Comparison of ENCODE assay signal across 8 cellular contexts in the genomic region with DNA sequence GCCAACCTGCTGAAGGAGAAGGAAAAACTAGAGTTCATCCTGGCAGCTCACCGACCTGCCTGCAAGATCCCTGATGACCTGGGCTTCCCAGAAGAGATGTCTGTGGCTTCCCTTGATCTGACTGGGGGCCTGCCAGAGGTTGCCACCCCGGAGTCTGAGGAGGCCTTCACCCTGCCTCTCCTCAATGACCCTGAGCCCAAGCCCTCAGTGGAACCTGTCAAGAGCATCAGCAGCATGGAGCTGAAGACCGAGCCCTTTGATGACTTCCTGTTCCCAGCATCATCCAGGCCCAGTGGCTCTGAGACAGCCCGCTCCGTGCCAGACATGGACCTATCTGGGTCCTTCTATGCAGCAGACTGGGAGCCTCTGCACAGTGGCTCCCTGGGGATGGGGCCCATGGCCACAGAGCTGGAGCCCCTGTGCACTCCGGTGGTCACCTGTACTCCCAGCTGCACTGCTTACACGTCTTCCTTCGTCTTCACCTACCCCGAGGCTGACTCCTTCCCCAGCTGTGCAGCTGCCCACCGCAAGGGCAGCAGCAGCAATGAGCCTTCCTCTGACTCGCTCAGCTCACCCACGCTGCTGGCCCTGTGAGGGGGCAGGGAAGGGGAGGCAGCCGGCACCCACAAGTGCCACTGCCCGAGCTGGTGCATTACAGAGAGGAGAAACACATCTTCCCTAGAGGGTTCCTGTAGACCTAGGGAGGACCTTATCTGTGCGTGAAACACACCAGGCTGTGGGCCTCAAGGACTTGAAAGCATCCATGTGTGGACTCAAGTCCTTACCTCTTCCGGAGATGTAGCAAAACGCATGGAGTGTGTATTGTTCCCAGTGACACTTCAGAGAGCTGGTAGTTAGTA. TPM values are rescaled to one million over a fixed set of nuclear protein-coding genes. Genes with fewer than 3 reads are reported as not detected.
A peak's percentile ranks its signal among the peaks of the same experiment; 100 is the strongest.
DNase-seq lines count a peak whose midpoint lies in the region; ATAC-seq and TF ChIP-seq lines count a peak whose summit lies in the region.

No MANE protein-coding gene starts in this region.

- H3K4me3 ChIP-seq in heart left ventricle (peak overlapping the region in 9 of 12 donors; percentile 71 to 98 (median 88)), choroid plexus epithelial cell (ENCODE audit: low read depth, low read length) (peak overlapping the region; percentile 98), upper lobe of right lung (peak overlapping the region; percentile 85), OCI-LY7 (ENCODE audit: low read depth, low read length, poor library complexity, severe bottlenecking) (no peak overlapping the region)

- H2AFZ ChIP-seq in OCI-LY7 (ENCODE audit: low read length) = no peak overlapping the region

- 91 to 98% (median 93%) methylated on average over 15 to 17 of the region's 17 CpGs for WGBS in heart left ventricle, 4 donors

- H3K27me3 ChIP-seq in heart left ventricle (no peaks in the 10 kb centered on the region), upper lobe of right lung (no peaks in the 10 kb centered on the region)

- BruUV-seq in OCI-LY7 (replicated peaks; lab: Mats Ljungman, UMichigan) = no TSS peak

- no peak for TF ChIP-seq POLR2A in heart left ventricle (IDR thresholded peaks at IDR 0.05)

- no peak overlapping the region for H3K4me2 ChIP-seq in OCI-LY7 (ENCODE audit: low read length)

- DNase-seq in heart left ventricle = peak in 1 of 5 donors; percentile 57
- DNase-seq in Right ventricle myocardium superior = no peak
- DNase-seq in choroid plexus epithelial cell (ENCODE audit: low read depth) = peak; percentile 52
- peak; percentile 90 for DNase-seq in mesenteric fat pad (ENCODE audit: low spot score)
- peak; percentile 64 for DNase-seq in upper lobe of right lung
- no peak for DNase-seq in OCI-LY7 (ENCODE audit: low spot score)
- no peak for DNase-seq in HuH-7 (ENCODE audit: low spot score)

- H4K20me1 ChIP-seq in OCI-LY7 (ENCODE audit: insufficient read depth, low read length) = no peaks in the 10 kb centered on the region

- H3K9me3 ChIP-seq in heart left ventricle (no peaks in the 10 kb centered on the region), upper lobe of right lung (no peaks in the 10 kb centered on the region), OCI-LY7 (ENCODE audit: low read length) (no peaks in the 10 kb centered on the region)

- peaks cover 4 to 63% (median 24%) of the 10 kb centered on the region in 12 donors for H3K4me1 ChIP-seq in heart left ventricle
- H3K4me1 ChIP-seq in upper lobe of right lung = peaks cover 25% of the 10 kb centered on the region
- H3K4me1 ChIP-seq in OCI-LY7 (ENCODE audit: insufficient read depth, low read length, poor library complexity, severe bottlenecking) = peaks cover 24% of the 10 kb centered on the region

- no peaks in the 10 kb centered on the region for H3K79me2 ChIP-seq in OCI-LY7 (ENCODE audit: insufficient read depth, low read depth, low read length)

- intact Hi-C loops in heart left ventricle (cut with DNase I) = no loop called here
- intact Hi-C loops in Right ventricle myocardium superior (cut with DNase I) = no loop called here
- intact Hi-C loops in upper lobe of right lung (cut with DNase I) = no loop called here
- intact Hi-C loops in OCI-LY7 (cut with micrococcal nuclease; ENCODE audit: unreplicated experiment) = no loop called here

- CTCF ChIA-PET in OCI-LY7 (lab: Charles Lee; ENCODE audit: unreplicated experiment) = no interaction called here

- TF ChIP-seq CTCF in heart left ventricle (IDR thresholded peaks at IDR 0.05) (no peak), choroid plexus epithelial cell (conservative IDR thresholded peaks at IDR 0.05; ENCODE audit: low read depth, low read length) (no peak), upper lobe of right lung (IDR thresholded peaks at IDR 0.05) (no peak), OCI-LY7 (conservative IDR thresholded peaks at IDR 0.05; ENCODE audit: low read length) (no peak)

- H3K36me3 ChIP-seq in heart left ventricle (peaks cover 0 to 29% (median 18%) of the 10 kb centered on the region in 9 donors), upper lobe of right lung (peaks cover 21% of the 10 kb centered on the region), OCI-LY7 (ENCODE audit: insufficient read depth, low read length) (no peaks in the 10 kb centered on the region)

- H3K27ac ChIP-seq in heart left ventricle (peak overlapping the region in 4 of 12 donors; percentile 37 to 100 (median 92)), upper lobe of right lung (peak overlapping the region; percentile 100), OCI-LY7 (ENCODE audit: low read depth, low read length, poor library complexity, severe bottlenecking) (no peak overlapping the region)

- ATAC-seq in heart left ventricle (no peak), Right ventricle myocardium superior (ENCODE audit: poor library complexity) (no peak), upper lobe of right lung (no peak)
- no peak for ATAC-seq in activated CD4-positive, CD25-positive, alpha-beta regulatory T cell treated with anti-CD3 and anti-CD28 coated beads, Interleukin-2, amount 50 U/mL, for 24 hours

- POLR2A ChIA-PET in OCI-LY7 (lab: Charles Lee) = interaction anchor here (0.6 kb wide), 1 partner anchor 20 kb away, joined by 4 read pairs; no protein-coding TSS in a partner anchor

- no peaks in the 10 kb centered on the region for H3K9me2 ChIP-seq in OCI-LY7 (ENCODE audit: insufficient read depth, low read length)

RNA-seq across cellular contexts. Expression of gene FOS, which starts 2.4 kb away (rescaled TPM):
- 100 to 1,000 TPM in 1 of 9 donors, 10 to 100 TPM in 6, 1 to 10 TPM in 2; 6.5 to 549 (median 28.6) TPM for total RNA-seq in heart left ventricle
- polyA plus RNA-seq in heart left ventricle = 10 to 100 TPM; 24.1 to 49.4 TPM
- total RNA-seq in Right ventricle myocardium superior = 11.9 TPM
- 1,900 TPM for total RNA-seq in mesenteric fat pad
- total RNA-seq in upper lobe of right lung = 204 TPM
- total RNA-seq in OCI-LY7 (2014; rRNA removed; shearing (Covaris generic)) = 12.4 and 16.9 TPM in 2 replicates
- 3.3 and 4.6 TPM in 2 replicates for total RNA-seq in OCI-LY7 (2022)

Comparison
In these comparisons a context has a peak if more than half of its experiments do, and no peak if none do; other contexts are left out.
1. DNase-seq: peak in choroid plexus epithelial cell (single experiment), mesenteric fat pad (single experiment) and upper lobe of right lung (single experiment); none in Right ventricle myocardium superior (single experiment), OCI-LY7 (single experiment) and HuH-7 (single experiment).